In the genomic region with DNA sequence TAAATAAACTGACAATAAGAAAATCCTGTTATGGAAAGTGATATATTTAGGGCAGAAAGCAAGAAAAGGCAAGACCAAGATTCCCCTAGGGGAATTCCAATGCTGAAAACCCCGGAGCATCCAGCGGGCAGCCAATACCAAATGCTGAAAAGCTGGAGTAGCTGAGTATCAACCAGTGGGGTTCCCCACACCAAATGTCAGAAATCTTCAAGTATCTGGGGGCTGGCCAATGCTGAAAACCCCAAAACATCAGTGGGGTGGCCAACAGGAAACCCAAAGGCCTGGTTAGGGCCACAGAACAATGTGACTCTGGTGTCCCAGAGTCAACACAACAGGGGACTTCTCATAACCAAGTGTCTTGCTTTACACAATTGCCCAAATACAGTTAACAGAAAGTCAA, we compare ENCODE assay signal across 13 cellular contexts.
"Had no signal": no experiment of that assay in that cellular context is flagged by ENCODE, and none has a peak within 500 bp of the region (broad histone marks: within the 10 kb centered on the region; RNA-seq: fewer than 3 reads in every experiment).

No MANE protein-coding gene starts in this region.

- H3K36me3 ChIP-seq: gastroesophageal sphincter had no signal

- ATAC-seq: activated CD8-positive, alpha-beta memory T cell treated with anti-CD3 and anti-CD28 coated beads, Interleukin-2, amount 10 ng/mL, durations not matched to agents 7 days and 5 days; activated T-cell treated with anti-CD3 and anti-CD28 coated beads, Interleukin-2, amount 50 U/mL, for 4 hours; gastroesophageal sphincter had no signal

- H3K4me3 ChIP-seq: gastroesophageal sphincter, testis had no signal

- H3K4me1 ChIP-seq: gastroesophageal sphincter, testis had no signal

- H3K27ac ChIP-seq: epithelial cell of prostate, gastroesophageal sphincter, testis had no signal

- H3K27me3 ChIP-seq: gastroesophageal sphincter, testis had no signal

- H3K9me3 ChIP-seq: gastroesophageal sphincter, testis had no signal

- DNase-seq: activated CD4-positive, alpha-beta T cell treated with anti-CD3 and anti-CD28 coated beads for 1 hour; activated CD4-positive, alpha-beta T cell treated with anti-CD3 and anti-CD28 coated beads, Interleukin-2, amount 50 U/mL, for 48 hours; activated CD8-positive, alpha-beta memory T cell treated with anti-CD3 and anti-CD28 coated beads, Interleukin-2, amount 10 ng/mL, durations not matched to agents 7 days and 5 days; activated gamma-delta T cell; activated T-cell treated with anti-CD3 and anti-CD28 coated beads, Interleukin-2, amount 50 U/mL, for 4 hours; amygdala; effector memory CD4-positive, alpha-beta T cell; kidney glomerular epithelial cell; stimulated activated CD4-positive, alpha-beta T cell treated with anti-CD3 and anti-CD28 coated beads, Interleukin-4, amount 100 ng/mL, for 1 hour; stimulated activated CD8-positive, alpha-beta memory T cell treated with anti-CD3 and anti-CD28 coated beads, Interleukin-4, amount 100 ng/mL, for 48 hours; testis had no signal
